ENCODE assay signal across 1 cellular context in genomic region chr10:59177031-59177861, GRCh38.
TF ChIP-seq lines count a peak whose summit lies in the region.

No MANE protein-coding gene starts in this region.

TF ChIP-seq in WTC11, 78 proteins besides CTCF, POLR2A, EP300 and RAD21 (continued from another document and continues in another):
- TF ChIP-seq ZNF532 (CRISPR knock-in tag; IDR thresholded peaks at IDR 0.05; ENCODE audit: borderline replicate concordance) (no peak), TCF7 (CRISPR knock-in tag; IDR thresholded peaks at IDR 0.05; ENCODE audit: low read depth) (peak; percentile 40; the same call in 1 of the 2 replicates), IRF2 (CRISPR knock-in tag; IDR thresholded peaks at IDR 0.05; ENCODE audit: borderline replicate concordance, low read depth) (no peak), KAT7 (CRISPR knock-in tag; IDR thresholded peaks at IDR 0.05; ENCODE audit: borderline replicate concordance) (no peak), E2F1 (CRISPR knock-in tag; IDR thresholded peaks at IDR 0.05) (peak; percentile 75; the same call in 1 of the 2 replicates), ZNF396 (CRISPR knock-in tag; IDR thresholded peaks at IDR 0.05; ENCODE audit: borderline replicate concordance) (no peak), ESRRA (CRISPR knock-in tag; IDR thresholded peaks at IDR 0.05; ENCODE audit: borderline replicate concordance) (peak; percentile 77; the same call in 1 of the 2 replicates), MAX (CRISPR knock-in tag; IDR thresholded peaks at IDR 0.05) (peak; percentile 92), ZNF263 (CRISPR knock-in tag; IDR thresholded peaks at IDR 0.05; ENCODE audit: low read depth) (no peak), EMX1 (CRISPR knock-in tag; IDR thresholded peaks at IDR 0.05) (no peak), PREB (CRISPR knock-in tag; IDR thresholded peaks at IDR 0.05; ENCODE audit: borderline replicate concordance) (0 out of 2 replicates have a peak, but pooled peaks have one; percentile 47), ZBTB43 (CRISPR knock-in tag; IDR thresholded peaks at IDR 0.05) (peak; percentile 77; the same call in 1 of the 2 replicates), SMAD4 (CRISPR knock-in tag; IDR thresholded peaks at IDR 0.05) (no peak), USF1 (CRISPR knock-in tag; IDR thresholded peaks at IDR 0.05) (peak; percentile 62; the same call in 1 of the 2 replicates), GTF2I (CRISPR knock-in tag; conservative IDR thresholded peaks at IDR 0.05) (no peak), HMGA2 (CRISPR knock-in tag; IDR thresholded peaks at IDR 0.05) (no peak), ZMAT4 (CRISPR knock-in tag; IDR thresholded peaks at IDR 0.05) (no peak), NR1H2 (CRISPR knock-in tag; IDR thresholded peaks at IDR 0.05) (no peak), ATF6 (CRISPR knock-in tag; IDR thresholded peaks at IDR 0.05) (no peak), HMGXB4 (CRISPR knock-in tag; IDR thresholded peaks at IDR 0.05) (peak; percentile 39; the same call in 1 of the 2 replicates), MLX (CRISPR knock-in tag; IDR thresholded peaks at IDR 0.05) (no peak), ZNF416 (CRISPR knock-in tag; IDR thresholded peaks at IDR 0.05) (no peak), NFATC4 (CRISPR knock-in tag; IDR thresholded peaks at IDR 0.05) (no peak), IRF1 (CRISPR knock-in tag; IDR thresholded peaks at IDR 0.05) (peak; percentile 92), E2F4 (CRISPR knock-in tag; IDR thresholded peaks at IDR 0.05; ENCODE audit: borderline replicate concordance, low read depth) (no peak), PRRX2 (CRISPR knock-in tag; IDR thresholded peaks at IDR 0.05) (no peak), ETV6 (CRISPR knock-in tag; IDR thresholded peaks at IDR 0.05) (peak; percentile 57; the same call in 1 of the 2 replicates), ZNF671 (CRISPR knock-in tag; IDR thresholded peaks at IDR 0.05) (no peak), OVOL2 (CRISPR knock-in tag; IDR thresholded peaks at IDR 0.05; ENCODE audit: borderline replicate concordance) (no peak), SOX15 (CRISPR knock-in tag; IDR thresholded peaks at IDR 0.05) (no peak), RORB (CRISPR knock-in tag; IDR thresholded peaks at IDR 0.05) (no peak), SMAD3 (CRISPR knock-in tag; IDR thresholded peaks at IDR 0.05; ENCODE audit: borderline replicate concordance) (no peak), SP1 (CRISPR knock-in tag; conservative IDR thresholded peaks at IDR 0.05) (peak; percentile 3; the same call in 1 of the 2 replicates), ATF3 (CRISPR knock-in tag; conservative IDR thresholded peaks at IDR 0.05) (no peak), AR (CRISPR knock-in tag; IDR thresholded peaks at IDR 0.05) (no peak), ZNF423 (CRISPR knock-in tag; IDR thresholded peaks at IDR 0.05) (no peak), ELF4 (CRISPR knock-in tag; IDR thresholded peaks at IDR 0.05; ENCODE audit: low read depth) (0 out of 2 replicates have a peak, but pooled peaks have one; percentile 58), CBFB (CRISPR knock-in tag; IDR thresholded peaks at IDR 0.05; ENCODE audit: low read depth) (no peak), ZNF121 (CRISPR knock-in tag; IDR thresholded peaks at IDR 0.05) (no peak), GRHL2 (CRISPR knock-in tag; IDR thresholded peaks at IDR 0.05; ENCODE audit: insufficient replicate concordance, severe bottlenecking) (no peak), ATF1 (CRISPR knock-in tag; IDR thresholded peaks at IDR 0.05) (peak; percentile 71; the same call in 1 of the 2 replicates), TEAD4 (CRISPR knock-in tag; IDR thresholded peaks at IDR 0.05) (no peak)
